In the genomic region with DNA sequence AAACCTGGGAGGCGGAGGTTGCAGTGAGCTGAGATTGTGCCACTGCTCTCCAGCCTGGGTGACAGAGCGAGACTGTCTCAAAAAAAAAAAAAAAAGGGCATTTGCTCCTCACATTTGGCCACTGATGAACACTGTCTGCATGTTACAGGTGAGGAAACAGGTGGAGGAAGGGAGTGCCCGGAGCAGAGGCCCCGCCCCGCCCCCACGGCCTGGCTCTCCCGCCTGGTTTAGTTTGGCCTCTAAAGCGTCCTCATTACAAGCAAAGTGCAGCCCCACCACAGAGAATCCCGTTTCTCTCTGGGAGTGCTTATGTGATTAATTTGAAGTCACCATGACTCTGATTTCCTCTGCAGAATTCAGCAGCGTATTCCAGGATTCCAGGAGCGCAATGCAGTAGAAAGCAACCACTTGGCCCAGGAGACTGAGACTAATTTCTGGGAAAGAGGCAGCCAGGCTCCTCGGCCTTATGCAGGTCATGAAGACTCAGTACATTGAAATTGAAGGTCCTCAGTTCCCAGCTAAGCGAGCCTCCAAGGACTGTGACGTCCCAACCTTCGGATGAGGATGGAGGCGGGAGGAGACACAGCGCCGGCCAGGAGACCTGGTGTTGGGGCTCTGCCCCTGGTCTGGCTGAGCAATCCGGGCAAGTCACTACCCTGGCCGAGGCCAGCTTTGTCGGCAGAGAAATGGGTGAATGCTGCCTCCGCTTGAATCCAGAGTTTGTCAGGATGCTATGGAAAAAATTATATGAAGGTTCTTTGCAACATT, we compare ENCODE assay signal across 23 cellular contexts.
"Had no signal": no experiment of that assay in that cellular context is flagged by ENCODE, and none has a peak within 500 bp of the region (broad histone marks: within the 10 kb centered on the region; RNA-seq: fewer than 3 reads in every experiment).

No MANE protein-coding gene starts in this region.

- ATAC-seq: activated CD4-positive, CD25-positive, alpha-beta regulatory T cell treated with anti-CD3 and anti-CD28 coated beads, Interleukin-2, amount 50 U/mL, for 24 hours; activated CD8-positive, alpha-beta T cell treated with anti-CD3 and anti-CD28 coated beads, Interleukin-2, amount 10 ng/mL, durations not matched to agents 7 days and 5 days; activated T-cell treated with anti-CD3 and anti-CD28 coated beads, Interleukin-2, amount 50 U/mL, for 4 hours; esophagus mucosa; gastrocnemius medialis; stimulated activated naive B cell treated with anti-CD40 and anti-IgM and Interleukin-4, amounts not matched to agents 10 μg/mL and 1 μg/mL and 100 μg/mL, for 72 hours had no signal

- H3K27ac ChIP-seq: ascending aorta, gastrocnemius medialis, left ventricle myocardium inferior, skin epidermis, thoracic aorta, upper lobe of left lung had no signal

- H3K4me3 Mint-ChIP-seq: activated CD4-positive, alpha-beta T cell treated with anti-CD3 and anti-CD28 coated beads, Interleukin-2, amount 10 ng/mL, durations not matched to agents 7 days and 5 days; activated CD8-positive, alpha-beta T cell treated with anti-CD3 and anti-CD28 coated beads, Interleukin-2, amount 10 ng/mL, durations not matched to agents 7 days and 5 days; activated naive CD4-positive, alpha-beta T cell treated with anti-CD3 and anti-CD28 coated beads, Interleukin-2, amount 50 U/mL, for 24 hours; activated T-cell treated with anti-CD3 and anti-CD28 coated beads, Interleukin-2, amount 50 U/mL, for 4 hours; stimulated activated naive B cell treated with anti-CD40 and anti-IgM and Interleukin-4, amounts not matched to agents 10 μg/mL and 1 μg/mL and 100 μg/mL, for 72 hours had no signal

- DNase-seq: activated CD4-positive, alpha-beta T cell treated with anti-CD3 and anti-CD28 coated beads, Interleukin-2, amount 10 ng/mL, durations not matched to agents 7 days and 5 days; activated CD8-positive, alpha-beta T cell treated with anti-CD3 and anti-CD28 coated beads, Interleukin-2, amount 10 ng/mL, durations not matched to agents 7 days and 5 days; activated gamma-delta T cell; activated T-cell treated with anti-CD3 and anti-CD28 coated beads, Interleukin-2, amount 50 U/mL, for 4 hours; cerebellar nuclear complex; cortex of kidney; effector CD4-positive, alpha-beta T cell; gastrocnemius medialis; head of caudate nucleus; left ventricle myocardium inferior; mammary epithelial cell; stimulated activated CD4-positive, alpha-beta T cell treated with anti-CD3 and anti-CD28 coated beads, Interleukin-4, amount 100 ng/mL, for 1 hour; stimulated activated naive B cell treated with anti-CD40 and anti-IgM and Interleukin-4, amounts not matched to agents 10 μg/mL and 1 μg/mL and 100 μg/mL, for 72 hours; SW 1271 had no signal

- FAIRE-seq: bronchial epithelial cell had no signal

- H3K36me3 Mint-ChIP-seq: activated naive CD4-positive, alpha-beta T cell treated with anti-CD3 and anti-CD28 coated beads, Interleukin-2, amount 50 U/mL, for 24 hours; stimulated activated naive B cell treated with anti-CD40 and anti-IgM and Interleukin-4, amounts not matched to agents 10 μg/mL and 1 μg/mL and 100 μg/mL, for 72 hours had no signal

- H3K36me3 ChIP-seq: ascending aorta, gastrocnemius medialis, left ventricle myocardium inferior, thoracic aorta, upper lobe of left lung had no signal

- H3K27me3 Mint-ChIP-seq: activated naive CD4-positive, alpha-beta T cell treated with anti-CD3 and anti-CD28 coated beads, Interleukin-2, amount 50 U/mL, for 24 hours had no signal

- H3K27me3 ChIP-seq: ascending aorta, gastrocnemius medialis, upper lobe of left lung had no signal

- H3K9me3 Mint-ChIP-seq: activated CD4-positive, alpha-beta T cell treated with anti-CD3 and anti-CD28 coated beads, Interleukin-2, amount 10 ng/mL, durations not matched to agents 7 days and 5 days; activated naive CD4-positive, alpha-beta T cell treated with anti-CD3 and anti-CD28 coated beads, Interleukin-2, amount 50 U/mL, for 24 hours; activated T-cell treated with anti-CD3 and anti-CD28 coated beads, Interleukin-2, amount 50 U/mL, for 4 hours; stimulated activated naive B cell treated with anti-CD40 and anti-IgM and Interleukin-4, amounts not matched to agents 10 μg/mL and 1 μg/mL and 100 μg/mL, for 72 hours had no signal

- H3K27ac Mint-ChIP-seq: activated CD4-positive, alpha-beta T cell treated with anti-CD3 and anti-CD28 coated beads, Interleukin-2, amount 10 ng/mL, durations not matched to agents 7 days and 5 days; activated CD8-positive, alpha-beta T cell treated with anti-CD3 and anti-CD28 coated beads, Interleukin-2, amount 10 ng/mL, durations not matched to agents 7 days and 5 days; progenitor cell of endocrine pancreas; stimulated activated naive B cell treated with anti-CD40 and anti-IgM and Interleukin-4, amounts not matched to agents 10 μg/mL and 1 μg/mL and 100 μg/mL, for 72 hours had no signal

- H3K4me3 ChIP-seq: ascending aorta, gastrocnemius medialis, left ventricle myocardium inferior, skin epidermis, thoracic aorta, upper lobe of left lung had no signal

- H3K9me3 ChIP-seq: ascending aorta, gastrocnemius medialis, left ventricle myocardium inferior, thoracic aorta, upper lobe of left lung had no signal

- H3K4me1 ChIP-seq: ascending aorta, gastrocnemius medialis had no signal
